ENCODE assay signal across 29 cellular contexts in the genomic region with DNA sequence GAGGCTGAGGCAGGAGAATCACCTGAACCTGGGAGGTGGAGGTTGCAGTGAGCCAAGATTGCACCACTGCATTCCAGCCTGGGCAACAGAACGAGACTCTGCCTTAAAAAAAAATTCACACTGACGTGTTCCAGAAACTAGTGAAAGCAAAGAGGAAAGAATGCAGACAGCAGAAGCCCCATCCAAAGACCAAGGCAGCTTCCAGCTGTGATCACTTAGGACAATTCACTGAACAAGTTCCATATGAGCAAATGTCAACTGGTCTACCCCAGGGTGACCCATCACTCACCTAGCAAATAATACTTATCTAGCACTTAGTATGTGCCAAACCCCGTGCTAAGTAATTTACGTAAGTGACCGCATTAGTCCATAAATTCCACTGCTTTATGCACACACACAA.
DNase-seq lines count a peak whose midpoint lies in the region; ATAC-seq and TF ChIP-seq lines count a peak whose summit lies in the region.
"Had no signal": no experiment of that assay in that cellular context is flagged by ENCODE, and none has a peak within 500 bp of the region (broad histone marks: within the 10 kb centered on the region; RNA-seq: fewer than 3 reads in every experiment).

No MANE protein-coding gene starts in this region.

- H3K9me3 Mint-ChIP-seq in HFFc6 = peaks cover 51% of the 10 kb centered on the region
- H3K9me3 Mint-ChIP-seq: endodermal cell, nephron progenitor cell had no signal

- H3K27ac ChIP-seq in right cardiac atrium (ENCODE audit: low read length) (no peak overlapping the region), stomach (peak overlapping the region; percentile 35 to 74 (median 46))
- H3K27ac ChIP-seq: ovary, right lobe of liver, SK-N-MC, tibial nerve had no signal

- peak; percentile 88 to 89 for ATAC-seq in right cardiac atrium
- ATAC-seq: activated CD4-positive, alpha-beta T cell treated with anti-CD3 and anti-CD28 coated beads for 36 hours; GM12878; T-helper 17 cell had no signal

- H3K36me3 ChIP-seq in stomach = no peaks in the 10 kb centered on the region
- H3K36me3 ChIP-seq: HAP-1, ovary, right lobe of liver, tibial nerve had no signal

- TF ChIP-seq POLR2A in stomach (IDR thresholded peaks at IDR 0.05) = no peak

- intact Hi-C loops in right cardiac atrium (cut with DNase I) (no loop called here), stomach (cut with DNase I; ENCODE audit: low total_unique reads) (no loop called here)

- no peak overlapping the region for H3K4me3 Mint-ChIP-seq in HFFc6
- H3K4me3 Mint-ChIP-seq: activated CD4-positive, alpha-beta T cell treated with anti-CD3 and anti-CD28 coated beads for 36 hours; brain; endodermal cell; nephron progenitor cell; T-helper 17 cell had no signal

- no peaks in the 10 kb centered on the region for H3K27me3 Mint-ChIP-seq in HFFc6 (ENCODE audit: insufficient read depth)
- H3K27me3 Mint-ChIP-seq: activated CD4-positive, alpha-beta T cell treated with anti-CD3 and anti-CD28 coated beads for 36 hours; brain; T-helper 17 cell had no signal

- no peak for TF ChIP-seq EP300 in stomach (IDR thresholded peaks at IDR 0.05)

- peak; percentile 31 for DNase-seq in GM04503 (ENCODE audit: low read depth)
- peak; percentile 32 for DNase-seq in fibroblast of mammary gland (ENCODE audit: low read depth)
- no peak for DNase-seq in right cardiac atrium
- no peak for DNase-seq in stomach
- DNase-seq in NCI-H146 (lab: John Stamatoyannopoulos, UW) = no peak
- DNase-seq in HFFc6 = no peak
- DNase-seq in NCI-H2107 (lab: John Stamatoyannopoulos, UW) = no peak
- DNase-seq: activated CD4-positive, alpha-beta T cell treated with anti-CD3 and anti-CD28 coated beads for 36 hours; activated CD8-positive, alpha-beta memory T cell treated with anti-CD3 and anti-CD28 coated beads for 24 hours; activated gamma-delta T cell treated with Interleukin-2 at 50 U/mL for 16 hours; activated T-cell treated with anti-CD3 and anti-CD28 coated beads, Interleukin-2, amount 50 U/mL, for 1 hour; AML-193; DMS53; endodermal cell; left colon; midbrain; NCI-H1092; NCI-H1930; NCI-H2227 treated with DMSO at 0.1 percent for 48 hours; nephron progenitor cell; ovary; right lobe of liver; T-helper 17 cell had no signal

- H3K4me1 Mint-ChIP-seq in HFFc6 (ENCODE audit: low read depth) = peaks cover 7% of the 10 kb centered on the region
- H3K4me1 Mint-ChIP-seq: activated CD4-positive, alpha-beta T cell treated with anti-CD3 and anti-CD28 coated beads for 36 hours; T-helper 17 cell had no signal

- H3K27me3 ChIP-seq in right cardiac atrium (ENCODE audit: control insufficient read depth, insufficient read depth) = no peaks in the 10 kb centered on the region
- H3K27me3 ChIP-seq in stomach = no peaks in the 10 kb centered on the region
- H3K27me3 ChIP-seq: ovary, right lobe of liver, tibial nerve had no signal

- peaks cover 10% of the 10 kb centered on the region for H3K4me1 ChIP-seq in right cardiac atrium (ENCODE audit: control insufficient read depth, insufficient read depth, low read length)
- H3K4me1 ChIP-seq in stomach = peaks cover 34 to 74% (median 55%) of the 10 kb centered on the region in 4 donors
- H3K4me1 ChIP-seq: HAP-1 had no signal

- TF ChIP-seq CTCF in fibroblast of mammary gland (conservative IDR thresholded peaks at IDR 0.05; ENCODE audit: control insufficient read depth, insufficient read depth, low read depth, low read length) (no peak), stomach (IDR thresholded peaks at IDR 0.05) (no peak), HFFc6 (IDR thresholded peaks at IDR 0.05) (no peak)

- H3K9me3 ChIP-seq in right cardiac atrium (ENCODE audit: control insufficient read depth, low read length) (no peaks in the 10 kb centered on the region), stomach (no peaks in the 10 kb centered on the region)
- H3K9me3 ChIP-seq: HAP-1, ovary, right lobe of liver, tibial nerve had no signal

- H3K36me3 Mint-ChIP-seq in HFFc6 (ENCODE audit: low read depth) = no peaks in the 10 kb centered on the region
- H3K36me3 Mint-ChIP-seq: brain had no signal

- no peak overlapping the region for H3K27ac Mint-ChIP-seq in HFFc6
- H3K27ac Mint-ChIP-seq: activated CD4-positive, alpha-beta T cell treated with anti-CD3 and anti-CD28 coated beads for 36 hours; brain; endodermal cell; nephron progenitor cell; T-helper 17 cell had no signal

- 45% methylated on average over 5 of the region's 5 CpGs for WGBS in right cardiac atrium
- WGBS in stomach, 5 donors = 24 to 42% (median 26%) methylated on average over 5 of the region's 5 CpGs

- no peak overlapping the region for H3K4me3 ChIP-seq in fibroblast of mammary gland (ENCODE audit: control insufficient read depth, low read depth, low read length)
- no peak overlapping the region for H3K4me3 ChIP-seq in right cardiac atrium (ENCODE audit: low read length)
- no peak overlapping the region for H3K4me3 ChIP-seq in stomach
- H3K4me3 ChIP-seq: coronary artery, GM12878, HAP-1, ovary, right lobe of liver, SK-N-MC, tibial nerve had no signal

Comparison
In these comparisons a context has a peak if more than half of its experiments do, and no peak if none do; other contexts are left out.
1. DNase-seq: peak in GM04503 (single experiment) and fibroblast of mammary gland (single experiment); none in right cardiac atrium (0 of 3), stomach (single experiment), NCI-H146 (single experiment), HFFc6 (single experiment) and NCI-H2107 (single experiment).